19 cellular contexts compared by ENCODE assay signal in genomic region chr18:69944434-69944833, GRCh38. TPM values are rescaled to one million over a fixed set of nuclear protein-coding genes. Genes with fewer than 3 reads are reported as not detected.
DNase-seq lines count a peak whose midpoint lies in the region; ATAC-seq lines count a peak whose summit lies in the region.
"Had no signal": no experiment of that assay in that cellular context is flagged by ENCODE, and none has a peak within 500 bp of the region (broad histone marks: within the 10 kb centered on the region; RNA-seq: fewer than 3 reads in every experiment).

No MANE protein-coding gene starts in this region.

- H3K4me3 Mint-ChIP-seq in activated naive CD4-positive, alpha-beta T cell treated with anti-CD3 and anti-CD28 coated beads, Interleukin-2, amount 10 ng/mL, durations not matched to agents 7 days and 5 days: no peak overlapping the region
- no peak overlapping the region for H3K4me3 Mint-ChIP-seq in activated CD8-positive, alpha-beta T cell treated with anti-CD3 and anti-CD28 coated beads, Interleukin-2, amount 10 ng/mL, durations not matched to agents 7 days and 5 days
- peak overlapping the region in 1 of 2 donors; percentile 25 for H3K4me3 Mint-ChIP-seq in stimulated activated naive B cell treated with anti-CD40 and anti-IgM and Interleukin-4, amounts not matched to agents 10 μg/mL and 1 μg/mL and 100 μg/mL, for 72 hours
- H3K4me3 Mint-ChIP-seq: activated T-helper 1 cell treated with anti-CD3 and anti-CD28 coated beads, Interleukin-12 subunit alpha, Interleukin-12 subunit beta, Interleukin-2, Interleukin-4 antibody, amounts not matched to agents 30 ng/mL and 10 ng/mL and 1 ng/mL, durations not matched to agents 14 hours and 24 hours and 36 hours had no signal

- peak; percentile 46 for DNase-seq in activated naive CD4-positive, alpha-beta T cell treated with anti-CD3 and anti-CD28 coated beads, Interleukin-2, amount 10 ng/mL, durations not matched to agents 7 days and 5 days
- no peak for DNase-seq in activated naive CD4-positive, alpha-beta T cell treated with Interleukin-2 at 50 U/mL for 16 hours
- DNase-seq in activated CD8-positive, alpha-beta T cell treated with anti-CD3 and anti-CD28 coated beads, Interleukin-2, amount 10 ng/mL, durations not matched to agents 7 days and 5 days: peak; percentile 55
- DNase-seq in stimulated activated naive B cell treated with anti-CD40 and anti-IgM and Interleukin-4, amounts not matched to agents 10 μg/mL and 1 μg/mL and 100 μg/mL, for 72 hours: no peak
- DNase-seq: activated CD4-positive, alpha-beta T cell treated with anti-CD3 and anti-CD28 coated beads for 4 hours; DMS79; GM23248; mammary epithelial cell; NCI-H146; NK-92 treated with Interleukin-12 subunit alpha and Interleukin-12 subunit beta, amount 100 ng/mL, for 24 hours; RPMI8226; sigmoid colon; stimulated activated CD4-positive, alpha-beta T cell treated with anti-CD3 and anti-CD28 coated beads, Interleukin-2, amount 100 ng/mL, for 24 hours had no signal

- no peak overlapping the region for H3K27ac Mint-ChIP-seq in activated naive CD4-positive, alpha-beta T cell treated with anti-CD3 and anti-CD28 coated beads, Interleukin-2, amount 10 ng/mL, durations not matched to agents 7 days and 5 days
- peak overlapping the region; percentile 77 for H3K27ac Mint-ChIP-seq in activated CD8-positive, alpha-beta T cell treated with anti-CD3 and anti-CD28 coated beads, Interleukin-2, amount 10 ng/mL, durations not matched to agents 7 days and 5 days
- H3K27ac Mint-ChIP-seq in stimulated activated naive B cell treated with anti-CD40 and anti-IgM and Interleukin-4, amounts not matched to agents 10 μg/mL and 1 μg/mL and 100 μg/mL, for 72 hours: peak overlapping the region; percentile 59
- H3K27ac Mint-ChIP-seq: activated T-helper 1 cell treated with anti-CD3 and anti-CD28 coated beads, Interleukin-12 subunit alpha, Interleukin-12 subunit beta, Interleukin-2, Interleukin-4 antibody, amounts not matched to agents 30 ng/mL and 10 ng/mL and 1 ng/mL, durations not matched to agents 14 hours and 24 hours and 36 hours had no signal

- CTCF ChIA-PET in activated naive CD4-positive, alpha-beta T cell treated with anti-CD3 and anti-CD28 coated beads, Interleukin-2, amount 10 ng/mL, durations not matched to agents 7 days and 5 days (lab: Charles Lee): interaction anchor here (0.7 to 2.8 kb wide), 5 partner anchors 9 to 46 kb away, joined by 3 to 14 read pairs (median 4); no protein-coding TSS in a partner anchor
- CTCF ChIA-PET in activated CD8-positive, alpha-beta T cell treated with anti-CD3 and anti-CD28 coated beads, Interleukin-2, amount 10 ng/mL, durations not matched to agents 7 days and 5 days (lab: Charles Lee): interaction anchor here (0.8 to 4.2 kb wide), 9 partner anchors 9 to 143 kb away, joined by 3 to 33 read pairs (median 7); no protein-coding TSS in a partner anchor

- H3K9me3 Mint-ChIP-seq in activated naive CD4-positive, alpha-beta T cell treated with anti-CD3 and anti-CD28 coated beads, Interleukin-2, amount 10 ng/mL, durations not matched to agents 7 days and 5 days: peaks cover 26% of the 10 kb centered on the region
- H3K9me3 Mint-ChIP-seq in activated CD8-positive, alpha-beta T cell treated with anti-CD3 and anti-CD28 coated beads, Interleukin-2, amount 10 ng/mL, durations not matched to agents 7 days and 5 days (ENCODE audit: insufficient read depth): peaks cover 22% of the 10 kb centered on the region
- H3K9me3 Mint-ChIP-seq in stimulated activated naive B cell treated with anti-CD40 and anti-IgM and Interleukin-4, amounts not matched to agents 10 μg/mL and 1 μg/mL and 100 μg/mL, for 72 hours: peaks cover 18 to 22% of the 10 kb centered on the region in 2 donors

- H3K27me3 Mint-ChIP-seq in activated naive CD4-positive, alpha-beta T cell treated with anti-CD3 and anti-CD28 coated beads, Interleukin-2, amount 10 ng/mL, durations not matched to agents 7 days and 5 days: no peaks in the 10 kb centered on the region
- H3K27me3 Mint-ChIP-seq in activated CD8-positive, alpha-beta T cell treated with anti-CD3 and anti-CD28 coated beads, Interleukin-2, amount 10 ng/mL, durations not matched to agents 7 days and 5 days (ENCODE audit: low read depth): no peaks in the 10 kb centered on the region
- no peaks in the 10 kb centered on the region for H3K27me3 Mint-ChIP-seq in stimulated activated naive B cell treated with anti-CD40 and anti-IgM and Interleukin-4, amounts not matched to agents 10 μg/mL and 1 μg/mL and 100 μg/mL, for 72 hours

- peaks cover 76% of the 10 kb centered on the region for H3K36me3 Mint-ChIP-seq in activated naive CD4-positive, alpha-beta T cell treated with anti-CD3 and anti-CD28 coated beads, Interleukin-2, amount 10 ng/mL, durations not matched to agents 7 days and 5 days
- H3K36me3 Mint-ChIP-seq in activated CD8-positive, alpha-beta T cell treated with anti-CD3 and anti-CD28 coated beads, Interleukin-2, amount 10 ng/mL, durations not matched to agents 7 days and 5 days (ENCODE audit: low read depth): peaks cover 75% of the 10 kb centered on the region
- H3K36me3 Mint-ChIP-seq in stimulated activated naive B cell treated with anti-CD40 and anti-IgM and Interleukin-4, amounts not matched to agents 10 μg/mL and 1 μg/mL and 100 μg/mL, for 72 hours: peaks cover 22 to 45% of the 10 kb centered on the region in 2 donors

- POLR2A ChIA-PET in activated CD8-positive, alpha-beta T cell treated with anti-CD3 and anti-CD28 coated beads, Interleukin-2, amount 10 ng/mL, durations not matched to agents 7 days and 5 days (lab: Charles Lee): interaction anchor here (1.0 to 4.2 kb wide), 6 partner anchors 8 to 58 kb away, joined by 4 to 22 read pairs (median 13); no protein-coding TSS in a partner anchor

- H3K4me1 Mint-ChIP-seq in activated naive CD4-positive, alpha-beta T cell treated with anti-CD3 and anti-CD28 coated beads, Interleukin-2, amount 10 ng/mL, durations not matched to agents 7 days and 5 days: peaks cover 65% of the 10 kb centered on the region
- peaks cover 68% of the 10 kb centered on the region for H3K4me1 Mint-ChIP-seq in activated CD8-positive, alpha-beta T cell treated with anti-CD3 and anti-CD28 coated beads, Interleukin-2, amount 10 ng/mL, durations not matched to agents 7 days and 5 days (ENCODE audit: low read depth)
- peaks cover 9 to 10% of the 10 kb centered on the region in 2 donors for H3K4me1 Mint-ChIP-seq in stimulated activated naive B cell treated with anti-CD40 and anti-IgM and Interleukin-4, amounts not matched to agents 10 μg/mL and 1 μg/mL and 100 μg/mL, for 72 hours

- ATAC-seq in GM18909 (IDR thresholded peaks at IDR 0.05; ENCODE audit: poor library complexity, unreplicated experiment) (peak; percentile 19), GM19035 (IDR thresholded peaks at IDR 0.05; ENCODE audit: unreplicated experiment) (no peak), GM19463 (IDR thresholded peaks at IDR 0.05; ENCODE audit: unreplicated experiment) (no peak), GM18873 (IDR thresholded peaks at IDR 0.05; ENCODE audit: low FRiP score, unreplicated experiment) (no peak)
- ATAC-seq in activated CD8-positive, alpha-beta T cell treated with anti-CD3 and anti-CD28 coated beads, Interleukin-2, amount 10 ng/mL, durations not matched to agents 7 days and 5 days: peak; percentile 35
- no peak for ATAC-seq in stimulated activated naive B cell treated with anti-CD40 and anti-IgM and Interleukin-4, amounts not matched to agents 10 μg/mL and 1 μg/mL and 100 μg/mL, for 72 hours (replicated peaks)
- ATAC-seq: HepG2 had no signal

RNA-seq across cellular contexts. Expression of gene CD226, which starts 3.2 kb away (rescaled TPM):
- 10 to 100 TPM; 47.6 to 52.2 TPM for total RNA-seq in activated CD8-positive, alpha-beta T cell treated with anti-CD3 and anti-CD28 coated beads, Interleukin-2, amount 10 ng/mL, durations not matched to agents 7 days and 5 days

Comparison
In these comparisons a context has a peak if more than half of its experiments do, and no peak if none do; other contexts are left out.
1. DNase-seq: peak in activated naive CD4-positive, alpha-beta T cell treated with anti-CD3 and anti-CD28 coated beads, Interleukin-2, amount 10 ng/mL, durations not matched to agents 7 days and 5 days (single experiment) and activated CD8-positive, alpha-beta T cell treated with anti-CD3 and anti-CD28 coated beads, Interleukin-2, amount 10 ng/mL, durations not matched to agents 7 days and 5 days (single experiment); none in activated naive CD4-positive, alpha-beta T cell treated with Interleukin-2 at 50 U/mL for 16 hours (single experiment) and stimulated activated naive B cell treated with anti-CD40 and anti-IgM and Interleukin-4, amounts not matched to agents 10 μg/mL and 1 μg/mL and 100 μg/mL, for 72 hours (single experiment).
2. ATAC-seq: peak in GM18909 (single experiment) and activated CD8-positive, alpha-beta T cell treated with anti-CD3 and anti-CD28 coated beads, Interleukin-2, amount 10 ng/mL, durations not matched to agents 7 days and 5 days (single experiment); none in stimulated activated naive B cell treated with anti-CD40 and anti-IgM and Interleukin-4, amounts not matched to agents 10 μg/mL and 1 μg/mL and 100 μg/mL, for 72 hours (0 of 2), GM19035 (single experiment), GM19463 (single experiment) and GM18873 (single experiment).